12 cellular contexts compared by ENCODE assay signal in genomic region chr7:30168800-30169584, GRCh38. TPM values are rescaled to one million over a fixed set of nuclear protein-coding genes. Genes with fewer than 3 reads are reported as not detected.
DNase-seq lines count a peak whose midpoint lies in the region; ATAC-seq, FAIRE-seq and TF ChIP-seq lines count a peak whose summit lies in the region.
"Had no signal": no experiment of that assay in that cellular context is flagged by ENCODE, and none has a peak within 500 bp of the region (broad histone marks: within the 10 kb centered on the region; RNA-seq: fewer than 3 reads in every experiment).

No MANE protein-coding gene starts in this region.

- no peaks in the 10 kb centered on the region for H3K79me2 ChIP-seq in SK-N-SH (ENCODE audit: insufficient read depth)

- peak in 1 of 2 experiments; percentile 13; a peak in 1 of 4 replicates for TF ChIP-seq EP300 in SK-N-SH (IDR thresholded peaks at IDR 0.05; ENCODE audit: borderline replicate concordance in 1 of 2, low read depth in 1 of 2, low read length in 1 of 2)

- peaks cover 4% of the 10 kb centered on the region for H3F3A ChIP-seq in SK-N-SH (replicated peaks; ENCODE audit: insufficient read depth)

- POLR2A ChIA-PET in SK-N-SH (lab: Yijun Ruan, JAX): no interaction called here

- no peak for TF ChIP-seq POLR2A in uterus (IDR thresholded peaks at IDR 0.05)

- no peak overlapping the region for H3K9ac ChIP-seq in SK-N-SH

- 67% methylated on average over 16 of the region's 16 CpGs for WGBS in SK-N-SH (ENCODE audit: low lambda C conversion rate)
- WGBS in iPS DF 6.9 (ENCODE audit: insufficient coverage, insufficient read length): no CpG with 5 or more reads among the region's 16 CpGs
- WGBS in pancreas, 2 donors: 85 to 88% methylated on average over 16 of the region's 16 CpGs

- H2AFZ ChIP-seq in SK-N-SH (ENCODE audit: low read depth): no peak overlapping the region

- DNase-seq in SK-N-SH (no peak), astrocyte of the spinal cord (ENCODE audit: low read depth, low spot score) (peak; percentile 82), iPS DF 6.9 (ENCODE audit: low read depth, low spot score) (peak; percentile 41), uterus (peak; percentile 37 to 60), pancreas (no peak), GM19238 (ENCODE audit: insufficient read length, low spot score) (no peak), HUDEP-2 (lab: John Stamatoyannopoulos, UW; ENCODE audit: unreplicated experiment in 76 of 76) (no peak)
- DNase-seq: activated CD4-positive, alpha-beta T cell treated with anti-CD3 and anti-CD28 coated beads, Interleukin-2, amount 10 ng/mL, durations not matched to agents 7 days and 5 days; AML-193 had no signal

- no peaks in the 10 kb centered on the region for H4K20me1 ChIP-seq in SK-N-SH (ENCODE audit: insufficient read depth)

- H3K4me1 ChIP-seq in SK-N-SH (ENCODE audit: control insufficient read depth in 1 of 2, insufficient read depth in 2 of 2, low read depth in 1 of 2, low read length in 1 of 2) (peaks cover 34 to 35% of the 10 kb centered on the region in 2 experiments), iPS DF 6.9 (ENCODE audit: control insufficient read depth, insufficient read depth, low read length) (peaks cover 11% of the 10 kb centered on the region), uterus (no peaks in the 10 kb centered on the region), pancreas (peaks cover 20 to 32% (median 23%) of the 10 kb centered on the region in 3 donors)

- CTCF ChIA-PET in SK-N-SH (lab: Yijun Ruan, JAX): interaction anchor here (1.1 to 4.4 kb wide), 7 partner anchors 9 to 395 kb away, joined by 3 to 17 read pairs (median 4); no protein-coding TSS in a partner anchor

- ATAC-seq in SK-N-SH treated with all-trans-retinoic acid at 6 μM for 48 hours (no peak; the same call in 2 of the 3 replicates), pancreas (no peak)

- no peaks in the 10 kb centered on the region for H3K9me3 ChIP-seq in SK-N-SH
- H3K9me3 ChIP-seq in iPS DF 6.9 (ENCODE audit: control insufficient read depth, insufficient read depth, low read length): no peaks in the 10 kb centered on the region
- H3K9me3 ChIP-seq in uterus: no peaks in the 10 kb centered on the region
- H3K9me3 ChIP-seq in pancreas: no peaks in the 10 kb centered on the region

- TF ChIP-seq RAD21 in SK-N-SH (IDR thresholded peaks at IDR 0.05; ENCODE audit: low read length): no peak

- H3K4me3 ChIP-seq in SK-N-SH (ENCODE audit: low read depth in 2 of 2, low read length in 1 of 2) (no peak overlapping the region), astrocyte of the spinal cord (ENCODE audit: low read depth, low read length) (no peak overlapping the region), iPS DF 6.9 (ENCODE audit: low read length) (no peak overlapping the region), uterus (no peak overlapping the region), pancreas (no peak overlapping the region)
- H3K4me3 ChIP-seq: cardiac muscle cell had no signal

- in situ Hi-C loops in astrocyte of the spinal cord (cut with HindIII; ENCODE audit: low sequenced_read_pairs): no loop called here

- H3K9me2 ChIP-seq in SK-N-SH: no peaks in the 10 kb centered on the region

- TF ChIP-seq CTCF in SK-N-SH (IDR thresholded peaks at IDR 0.05) (no peak), astrocyte of the spinal cord (IDR thresholded peaks at IDR 0.05; ENCODE audit: low read depth, low read length) (no peak), uterus (IDR thresholded peaks at IDR 0.05) (peak in 1 of 4 experiments; percentile 30), pancreas (IDR thresholded peaks at IDR 0.05) (no peak)

- FAIRE-seq in pancreas (lab: Jason Lieb, UNC): no peak
- FAIRE-seq: GM12892 had no signal

- H3K36me3 ChIP-seq in SK-N-SH (replicated peaks in 1 of 2; ENCODE audit: control insufficient read depth in 1 of 2, insufficient read depth in 2 of 2, low read length in 1 of 2): no peaks in the 10 kb centered on the region
- no peaks in the 10 kb centered on the region for H3K36me3 ChIP-seq in iPS DF 6.9 (ENCODE audit: control insufficient read depth, insufficient read depth, low read length)
- H3K36me3 ChIP-seq in uterus: no peaks in the 10 kb centered on the region
- no peaks in the 10 kb centered on the region for H3K36me3 ChIP-seq in pancreas
- H3K36me3 ChIP-seq: cardiac muscle cell had no signal

- H3K4me2 ChIP-seq in SK-N-SH: peak overlapping the region; percentile 6; the same call in 1 of the 2 replicates

- H3K27me3 ChIP-seq in SK-N-SH (ENCODE audit: insufficient read depth) (no peaks in the 10 kb centered on the region), iPS DF 6.9 (ENCODE audit: control insufficient read depth, insufficient read depth, low read length) (no peaks in the 10 kb centered on the region), uterus (no peaks in the 10 kb centered on the region), pancreas (no peaks in the 10 kb centered on the region)

- H3K27ac ChIP-seq in SK-N-SH (ENCODE audit: low read depth in 2 of 2, low read length in 1 of 2) (peak overlapping the region in 1 of 2 experiments; percentile 57; a peak in 2 of 4 replicates), iPS DF 6.9 (ENCODE audit: low read length) (no peak overlapping the region), uterus (peak overlapping the region; percentile 41 to 56), pancreas (no peak overlapping the region)
- H3K27ac ChIP-seq: cardiac muscle cell had no signal

- intact Hi-C loops in uterus (cut with DNase I; ENCODE audit: low total_unique reads) (no loop called here), pancreas (cut with DNase I) (loop anchor here in 2 of 3 donors (5.0 to 10.0 kb wide), 4 partner anchors 106 to 396 kb away; no protein-coding TSS in a partner anchor)

TF ChIP-seq in SK-N-SH, 30 proteins besides CTCF, POLR2A, EP300 and RAD21 (continues in another document):
- no peak for TF ChIP-seq RCOR1 (IDR thresholded peaks at IDR 0.05; ENCODE audit: low read length)
- no peak for TF ChIP-seq FOXM1 (IDR thresholded peaks at IDR 0.05; ENCODE audit: low read depth)
- TF ChIP-seq GABPA (IDR thresholded peaks at IDR 0.05; ENCODE audit: low read depth): no peak
- peak; percentile 27 for TF ChIP-seq TCF12 (IDR thresholded peaks at IDR 0.05)
- peak; percentile 75 for TF ChIP-seq JUND (IDR thresholded peaks at IDR 0.05)
- no peak for TF ChIP-seq ELF1 (IDR thresholded peaks at IDR 0.05)
- peak; percentile 75 for TF ChIP-seq FOSL2 (IDR thresholded peaks at IDR 0.05; ENCODE audit: borderline replicate concordance, low read depth)
- TF ChIP-seq TEAD4 (IDR thresholded peaks at IDR 0.05; ENCODE audit: borderline replicate concordance, insufficient read depth): 0 out of 2 replicates have a peak, but pooled peaks have one; percentile 39
- peak; percentile 71 for TF ChIP-seq PBX3 (IDR thresholded peaks at IDR 0.05)

TF ChIP-seq in SK-N-SH treated with all-trans-retinoic acid at 6 μM for 48 hours, 23 proteins besides CTCF, POLR2A, EP300 and RAD21 (continues in another document):
- TF ChIP-seq TSHZ2 (CRISPR knock-in tag; IDR thresholded peaks at IDR 0.05) (no peak), ARNTL (CRISPR knock-in tag; IDR thresholded peaks at IDR 0.05; ENCODE audit: borderline replicate concordance, low read depth) (no peak), TCF4 (CRISPR knock-in tag; IDR thresholded peaks at IDR 0.05; ENCODE audit: borderline replicate concordance) (no peak), CSRNP3 (CRISPR knock-in tag; IDR thresholded peaks at IDR 0.05) (no peak), ZNF565 (CRISPR knock-in tag; conservative IDR thresholded peaks at IDR 0.05; ENCODE audit: low read depth) (no peak), TOX (CRISPR knock-in tag; IDR thresholded peaks at IDR 0.05; ENCODE audit: borderline replicate concordance) (no peak), ZFP30 (CRISPR knock-in tag; IDR thresholded peaks at IDR 0.05) (no peak), CSDC2 (CRISPR knock-in tag; IDR thresholded peaks at IDR 0.05) (no peak), ZFP3 (CRISPR knock-in tag; IDR thresholded peaks at IDR 0.05) (no peak), RARB (CRISPR knock-in tag; IDR thresholded peaks at IDR 0.05) (no peak)

RNA-seq across cellular contexts. Expression of gene MTURN, which starts 34.2 kb away (rescaled TPM):
- polyA plus RNA-seq in SK-N-SH (2012; rRNA removed) (9.0 and 12.9 TPM in 2 replicates), pancreas (10 to 100 TPM in 1 of 2 donors, 1 to 10 TPM in 1; 8.7 to 14.9 TPM)
- polyA plus RNA-seq in SK-N-SH (2012; cell fraction: cytosol; rRNA removed): 10.5 and 10.6 TPM in 2 replicates
- 17.0 and 25.3 TPM in 2 replicates for polyA plus RNA-seq in SK-N-SH (2012; cell fraction: nucleus; rRNA removed)
- total RNA-seq in uterus (10 to 100 TPM; 45.1 to 75.9 (median 53.1) TPM), pancreas (10 to 100 TPM in 4 of 6 donors, 1 to 10 TPM in 2; 8.7 to 12.8 (median 11.4) TPM)

Comparison
In these comparisons a context has a peak if more than half of its experiments do, and no peak if none do; other contexts are left out.
1. DNase-seq: peak in astrocyte of the spinal cord (single experiment), iPS DF 6.9 (single experiment) and uterus (2 of 2); none in SK-N-SH (single experiment), pancreas (0 of 6), GM19238 (single experiment) and HUDEP-2 (0 of 76).
2. H3K27ac ChIP-seq: peak in uterus (2 of 2); none in iPS DF 6.9 (single experiment) and pancreas (0 of 4).